ENCODE assay signal across 11 cellular contexts in the genomic region with DNA sequence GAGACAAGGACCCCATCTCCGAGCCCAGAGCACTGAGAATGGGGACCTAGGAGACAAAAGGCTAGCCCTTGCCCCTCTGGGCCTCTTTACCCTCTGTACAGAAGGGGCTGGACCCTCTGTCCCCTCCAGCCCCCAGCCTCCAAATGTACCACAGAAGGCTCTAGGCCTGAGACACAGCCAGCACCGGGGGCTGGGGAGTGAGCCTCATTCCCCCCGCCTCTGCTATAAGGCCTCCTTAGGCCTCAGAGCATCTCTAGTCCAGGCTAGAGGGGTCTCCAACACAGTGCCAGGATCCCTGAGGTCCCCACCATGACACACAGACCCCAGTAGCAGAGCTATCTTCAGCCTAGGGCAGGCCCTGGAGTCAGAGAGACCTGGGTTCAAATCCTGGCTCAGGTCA. TPM values are rescaled to one million over a fixed set of nuclear protein-coding genes. Genes with fewer than 3 reads are reported as not detected.
A peak's percentile ranks its signal among the peaks of the same experiment; 100 is the strongest.
DNase-seq lines count a peak whose midpoint lies in the region; ATAC-seq and TF ChIP-seq lines count a peak whose summit lies in the region.
"Had no signal": no experiment of that assay in that cellular context is flagged by ENCODE, and none has a peak within 500 bp of the region (broad histone marks: within the 10 kb centered on the region; RNA-seq: fewer than 3 reads in every experiment).

No MANE protein-coding gene starts in this region.

- H3K4me3 ChIP-seq in GM23338 = no peak overlapping the region; the same call in 1 of the 2 replicates
- H3K4me3 ChIP-seq in skin epidermis = peak overlapping the region in 2 of 7 experiments; percentile 63 to 85

- ATAC-seq in GM23338 (no peak), activated B cell treated with CpG ODN at 0.5 μM for 24 hours (ENCODE audit: low read depth) (no peak), left cardiac atrium (no peak), GM21360 (IDR thresholded peaks at IDR 0.05; ENCODE audit: unreplicated experiment) (no peak)
- ATAC-seq in activated CD4-positive, alpha-beta T cell treated with anti-CD3 and anti-CD28 coated beads for 36 hours = no peak

- H3K79me2 ChIP-seq in GM23338 (replicated peaks; ENCODE audit: insufficient read depth) = peaks cover 12% of the 10 kb centered on the region

- H3K9me3 Mint-ChIP-seq in GM23338 = no peaks in the 10 kb centered on the region
- no peaks in the 10 kb centered on the region for H3K9me3 Mint-ChIP-seq in activated B cell treated with CpG ODN at 0.5 μM for 24 hours
- H3K9me3 Mint-ChIP-seq in activated CD4-positive, alpha-beta T cell treated with anti-CD3 and anti-CD28 coated beads for 36 hours (ENCODE audit: low read depth) = no peaks in the 10 kb centered on the region

- H3K9me2 ChIP-seq in GM23338 (ENCODE audit: insufficient read depth) = no peaks in the 10 kb centered on the region

- H3K4me1 ChIP-seq in GM23338 (ENCODE audit: insufficient read depth) = peaks cover 21% of the 10 kb centered on the region

- no peaks in the 10 kb centered on the region; the same call in 2 of the 3 replicates for H3K36me3 Mint-ChIP-seq in GM23338 (ENCODE audit: low read depth)
- no peaks in the 10 kb centered on the region for H3K36me3 Mint-ChIP-seq in activated B cell treated with CpG ODN at 0.5 μM for 24 hours (ENCODE audit: low read depth)
- peaks cover 3% of the 10 kb centered on the region for H3K36me3 Mint-ChIP-seq in activated CD4-positive, alpha-beta T cell treated with anti-CD3 and anti-CD28 coated beads for 36 hours (ENCODE audit: low read depth)

- peaks cover 7% of the 10 kb centered on the region; the same call in 1 of the 2 replicates for H3F3A ChIP-seq in GM23338 (replicated peaks; ENCODE audit: low read depth)

- POLR2A ChIA-PET in activated B cell treated with CpG ODN at 0.5 μM for 24 hours (lab: Charles Lee) = interaction anchor here (2.6 to 4.3 kb wide), 2 partner anchors 74 to 117 kb away, joined by 14 to 41 read pairs; a partner anchor contains a TSS
- POLR2A ChIA-PET in activated CD4-positive, alpha-beta T cell treated with anti-CD3 and anti-CD28 coated beads for 36 hours (lab: Charles Lee) = interaction anchor here (1.5 kb wide), 1 partner anchor 117 kb away, joined by 10 read pairs; a partner anchor contains a TSS

- peaks cover 29% of the 10 kb centered on the region for H3K27me3 Mint-ChIP-seq in GM23338 (ENCODE audit: insufficient read depth, low read depth, poor library complexity)
- H3K27me3 Mint-ChIP-seq in activated B cell treated with CpG ODN at 0.5 μM for 24 hours = no peaks in the 10 kb centered on the region
- no peaks in the 10 kb centered on the region for H3K27me3 Mint-ChIP-seq in activated CD4-positive, alpha-beta T cell treated with anti-CD3 and anti-CD28 coated beads for 36 hours

- H3K4me1 Mint-ChIP-seq in GM23338 (peaks cover 32% of the 10 kb centered on the region), activated B cell treated with CpG ODN at 0.5 μM for 24 hours (peaks cover 54% of the 10 kb centered on the region)
- H3K4me1 Mint-ChIP-seq in activated CD4-positive, alpha-beta T cell treated with anti-CD3 and anti-CD28 coated beads for 36 hours = peaks cover 26% of the 10 kb centered on the region

- no peaks in the 10 kb centered on the region for H3K36me3 ChIP-seq in GM23338 (ENCODE audit: insufficient read depth)

- H2AFZ ChIP-seq in GM23338 = 0 out of 2 replicates have a peak overlapping the region, but pooled peaks have one; percentile 32

- DNase-seq in GM23338 (ENCODE audit: low spot score) = no peak
- no peak for DNase-seq in activated B cell treated with CpG ODN at 0.5 μM for 24 hours
- peak; percentile 17 for DNase-seq in left cardiac atrium
- DNase-seq in pons (ENCODE audit: low spot score) = no peak
- DNase-seq in activated CD4-positive, alpha-beta T cell treated with anti-CD3 and anti-CD28 coated beads for 36 hours = no peak
- no peak for DNase-seq in RPMI8226
- DNase-seq: activated T-cell treated with anti-CD3 and anti-CD28 coated beads, Interleukin-2, amount 50 U/mL, for 48 hours; glutamatergic neuron; stimulated activated CD4-positive, alpha-beta T cell treated with anti-CD3 and anti-CD28 coated beads, Interleukin-12 subunit alpha, Interleukin-12 subunit beta, amount 100 ng/mL, for 4 hours had no signal

- no peak overlapping the region for H3K27ac ChIP-seq in GM23338 (ENCODE audit: low read depth)
- peak overlapping the region in 19 of 21 experiments; percentile 80 to 99 (median 94) for H3K27ac ChIP-seq in skin epidermis

- H3K27ac Mint-ChIP-seq in GM23338 (no peak overlapping the region), activated B cell treated with CpG ODN at 0.5 μM for 24 hours (peak overlapping the region; percentile 80)
- H3K27ac Mint-ChIP-seq in activated CD4-positive, alpha-beta T cell treated with anti-CD3 and anti-CD28 coated beads for 36 hours = no peak overlapping the region

- H4K20me1 ChIP-seq in GM23338 (replicated peaks; ENCODE audit: insufficient read depth) = peaks cover 4% of the 10 kb centered on the region; the same call in 1 of the 2 replicates

- H3K27me3 ChIP-seq in GM23338 (ENCODE audit: insufficient read depth) = peaks cover 9% of the 10 kb centered on the region

- peak overlapping the region; percentile 77; the same call in 2 of the 3 replicates for H3K4me3 Mint-ChIP-seq in GM23338
- no peak overlapping the region for H3K4me3 Mint-ChIP-seq in activated B cell treated with CpG ODN at 0.5 μM for 24 hours
- no peak overlapping the region for H3K4me3 Mint-ChIP-seq in activated CD4-positive, alpha-beta T cell treated with anti-CD3 and anti-CD28 coated beads for 36 hours

- CTCF ChIA-PET in activated B cell treated with CpG ODN at 0.5 μM for 24 hours (lab: Charles Lee) = interaction anchor here (1.5 to 2.9 kb wide), 3 partner anchors 22 to 452 kb away, joined by 8 to 15 read pairs (median 8); a partner anchor contains a TSS
- CTCF ChIA-PET in activated CD4-positive, alpha-beta T cell treated with anti-CD3 and anti-CD28 coated beads for 36 hours (lab: Charles Lee) = interaction anchor here (0.5 to 3.0 kb wide), 8 partner anchors 10 to 323 kb away, joined by 3 to 13 read pairs (median 4); a partner anchor contains a TSS

- intact Hi-C loops in activated B cell treated with CpG ODN at 0.5 μM for 24 hours (cut with micrococcal nuclease) (loop anchor here (1.0 to 10.0 kb wide), 6 partner anchors 75 to 661 kb away; a partner anchor contains a TSS), left cardiac atrium (cut with DNase I) (loop anchor here (2.0 to 10.0 kb wide), 3 partner anchors 69 to 139 kb away; no protein-coding TSS in a partner anchor)
- intact Hi-C loops in activated CD4-positive, alpha-beta T cell treated with anti-CD3 and anti-CD28 coated beads for 36 hours (cut with DNase I, micrococcal nuclease) = loop anchor here (1.0 to 10.0 kb wide), 9 partner anchors 74 to 1201 kb away; a partner anchor contains a TSS

- peak overlapping the region; percentile 100 for H3K4me2 ChIP-seq in GM23338

- no peak for TF ChIP-seq CTCF in GM23338 (conservative IDR thresholded peaks at IDR 0.05; ENCODE audit: low read depth in 2 of 2)
- TF ChIP-seq CTCF in activated B cell treated with CpG ODN at 0.5 μM for 24 hours (IDR thresholded peaks at IDR 0.05) = no peak

TF ChIP-seq in GM23338, 12 proteins besides CTCF, POLR2A, EP300 and RAD21 (continues in another document):
- TF ChIP-seq CREB1 (CRISPR knock-in tag; IDR thresholded peaks at IDR 0.05; ENCODE audit: low read depth) = no peak
- TF ChIP-seq ZNF331 (CRISPR knock-in tag; IDR thresholded peaks at IDR 0.05; ENCODE audit: low read depth) = no peak
- no peak for TF ChIP-seq ZNF114 (CRISPR knock-in tag; IDR thresholded peaks at IDR 0.05)

RNA-seq across cellular contexts. Expression of a gene that starts 4.8 kb away (rescaled TPM):
- total RNA-seq in GM23338 (2014; rRNA removed; shearing (Covaris generic)) = 16.3 and 27.4 TPM in 2 replicates
- polyA plus RNA-seq in GM23338 (2016; fragmentation: Nextera tagmentation; extraction: Ambion mirVana) = 32.2 and 34.0 TPM in 2 replicates
- total RNA-seq in activated B cell treated with CpG ODN at 0.5 μM for 24 hours (2.8 and 3.1 TPM in 2 replicates), left cardiac atrium (100 to 1,000 TPM; 142 to 150 TPM)
- 10 to 100 TPM; 40.1 to 45.8 TPM for total RNA-seq in activated CD4-positive, alpha-beta T cell treated with anti-CD3 and anti-CD28 coated beads for 36 hours

RNA-seq across cellular contexts. Expression of a gene that starts 21.4 kb away (rescaled TPM):
- total RNA-seq in GM23338 (2014; rRNA removed; shearing (Covaris generic)) = 44.9 and 67.6 TPM in 2 replicates
- 49.7 and 50.8 TPM in 2 replicates for polyA plus RNA-seq in GM23338 (2016; fragmentation: Nextera tagmentation; extraction: Ambion mirVana)
- total RNA-seq in activated B cell treated with CpG ODN at 0.5 μM for 24 hours = 9.0 and 9.5 TPM in 2 replicates
- total RNA-seq in left cardiac atrium = 100 to 1,000 TPM; 118 to 145 TPM
- 10 to 100 TPM in 1 of 2 experiments, 1 to 10 TPM in 1; 8.8 to 12.2 TPM for total RNA-seq in activated CD4-positive, alpha-beta T cell treated with anti-CD3 and anti-CD28 coated beads for 36 hours

RNA-seq across cellular contexts. Expression of a gene that starts 36.8 kb away (rescaled TPM):
- 11.2 and 14.5 TPM in 2 replicates for total RNA-seq in GM23338 (2014; rRNA removed; shearing (Covaris generic))
- 4.8 and 5.3 TPM in 2 replicates for polyA plus RNA-seq in GM23338 (2016; fragmentation: Nextera tagmentation; extraction: Ambion mirVana)
- 0.12 and 0.16 TPM in 2 replicates for total RNA-seq in activated B cell treated with CpG ODN at 0.5 μM for 24 hours
- total RNA-seq in left cardiac atrium = 10 to 100 TPM; 13.3 to 26.4 TPM
- under 1 TPM; 0.11 to 0.23 TPM for total RNA-seq in activated CD4-positive, alpha-beta T cell treated with anti-CD3 and anti-CD28 coated beads for 36 hours

RNA-seq across cellular contexts. Expression of a gene that starts 54.4 kb away (rescaled TPM):
- total RNA-seq in GM23338 (2014; rRNA removed; shearing (Covaris generic)) = 31.0 and 34.5 TPM in 2 replicates
- polyA plus RNA-seq in GM23338 (2016; fragmentation: Nextera tagmentation; extraction: Ambion mirVana) = 15.3 and 18.0 TPM in 2 replicates
- total RNA-seq in activated B cell treated with CpG ODN at 0.5 μM for 24 hours = not detected in 2 replicates
- total RNA-seq in left cardiac atrium = not detected
- not detected for total RNA-seq in activated CD4-positive, alpha-beta T cell treated with anti-CD3 and anti-CD28 coated beads for 36 hours
